8 cellular contexts compared by ENCODE assay signal in the genomic region with DNA sequence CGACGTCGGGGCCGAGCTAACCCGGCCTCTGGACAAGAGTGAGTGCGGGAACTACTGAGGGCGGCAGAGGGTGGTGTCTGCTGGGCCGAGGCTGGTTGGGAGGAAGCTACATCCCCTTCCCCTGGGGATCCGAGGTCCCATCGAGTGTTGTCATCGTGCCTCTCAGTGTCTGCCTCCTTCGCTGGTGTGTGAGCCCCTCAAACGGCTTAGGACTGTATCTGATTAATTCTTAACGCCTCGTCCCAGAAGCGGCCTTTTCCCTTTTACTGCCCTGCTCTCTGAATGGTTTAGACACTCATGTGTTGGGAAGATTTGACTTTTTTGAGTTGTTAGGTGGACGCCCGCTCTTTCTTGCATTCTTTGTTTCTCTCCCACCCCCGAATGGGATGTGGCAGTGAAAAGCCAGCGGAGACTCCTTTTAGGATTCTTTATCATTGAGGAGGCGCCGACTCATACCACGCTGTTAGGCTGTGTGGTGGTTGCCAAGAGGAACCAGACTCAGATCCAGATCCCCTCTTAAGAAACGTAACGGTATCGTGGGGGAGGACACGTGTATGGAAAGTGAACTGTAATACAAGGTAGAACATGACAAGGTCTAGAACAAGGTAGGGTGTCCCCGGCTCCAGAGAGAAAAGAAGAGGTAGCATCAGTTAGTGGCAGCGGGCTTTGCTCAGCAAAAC. TPM values are rescaled to one million over a fixed set of nuclear protein-coding genes. Genes with fewer than 3 reads are reported as not detected.
A peak's percentile ranks its signal among the peaks of the same experiment; 100 is the strongest.
DNase-seq lines count a peak whose midpoint lies in the region; TF ChIP-seq lines count a peak whose summit lies in the region.

No MANE protein-coding gene starts in this region.

- H3K4me1 ChIP-seq in Loucy (ENCODE audit: insufficient read depth, low read length, poor library complexity, severe bottlenecking), result peaks cover 14% of the 10 kb centered on the region
- no peaks in the 10 kb centered on the region for H3K4me1 ChIP-seq in iPS DF 6.9 (ENCODE audit: control insufficient read depth, insufficient read depth, low read length)

- H4K20me1 ChIP-seq in Loucy (ENCODE audit: insufficient read depth, low read length, poor library complexity, severe bottlenecking), result peaks cover 15% of the 10 kb centered on the region

- WGBS in iPS DF 6.9 (ENCODE audit: insufficient coverage, insufficient read length), result no CpG with 5 or more reads among the region's 29 CpGs

- TF ChIP-seq CTCF in Loucy (conservative IDR thresholded peaks at IDR 0.05; ENCODE audit: low read length), result no peak

- H3K36me3 Mint-ChIP-seq in activated naive CD8-positive, alpha-beta T cell treated with anti-CD3 and anti-CD28 coated beads for 36 hours, result peaks cover 6% of the 10 kb centered on the region

- H3K9ac ChIP-seq in Loucy (ENCODE audit: low read depth, low read length, poor library complexity, severe bottlenecking), result peak overlapping the region; percentile 88

- H3K4me2 ChIP-seq in Loucy (ENCODE audit: low read depth, low read length, poor library complexity, severe bottlenecking), result peak overlapping the region; percentile 89

- H3K27me3 ChIP-seq in Loucy (ENCODE audit: insufficient read depth, low read length, poor library complexity, severe bottlenecking), result no peaks in the 10 kb centered on the region
- H3K27me3 ChIP-seq in iPS DF 6.9 (ENCODE audit: control insufficient read depth, insufficient read depth, low read length), result no peaks in the 10 kb centered on the region

- no peaks in the 10 kb centered on the region for H3K27me3 Mint-ChIP-seq in activated naive CD8-positive, alpha-beta T cell treated with anti-CD3 and anti-CD28 coated beads for 36 hours

- no peak overlapping the region for H3K27ac ChIP-seq in iPS DF 6.9 (ENCODE audit: low read length)

- H3K9me3 ChIP-seq in Loucy (ENCODE audit: insufficient read depth, low read depth, low read length) (no peaks in the 10 kb centered on the region), iPS DF 6.9 (ENCODE audit: control insufficient read depth, insufficient read depth, low read length) (no peaks in the 10 kb centered on the region)

- no peaks in the 10 kb centered on the region for H3K9me3 Mint-ChIP-seq in activated naive CD8-positive, alpha-beta T cell treated with anti-CD3 and anti-CD28 coated beads for 36 hours

- H3K4me3 ChIP-seq in Loucy (ENCODE audit: low read length, poor library complexity, severe bottlenecking) (peak overlapping the region; percentile 91), iPS DF 6.9 (ENCODE audit: low read length) (peak overlapping the region; percentile 99)

- peak overlapping the region; percentile 92 for H3K4me3 Mint-ChIP-seq in activated naive CD8-positive, alpha-beta T cell treated with anti-CD3 and anti-CD28 coated beads for 36 hours

- H3K9me2 ChIP-seq in Loucy (replicated peaks; ENCODE audit: low read depth, low read length), result no peaks in the 10 kb centered on the region

- H3F3A ChIP-seq in Loucy (ENCODE audit: low read depth), result no peaks in the 10 kb centered on the region

- H3K79me2 ChIP-seq in Loucy (ENCODE audit: insufficient read depth, low read length), result peaks cover 48% of the 10 kb centered on the region

- H3K36me3 ChIP-seq in Loucy (ENCODE audit: insufficient read depth, low read length) (peaks cover under 1% of the 10 kb centered on the region; the same call in 1 of the 2 replicates), iPS DF 6.9 (ENCODE audit: control insufficient read depth, insufficient read depth, low read length) (peaks cover 4% of the 10 kb centered on the region; the same call in 1 of the 2 replicates)

- H2AFZ ChIP-seq in Loucy (ENCODE audit: low read length), result peak overlapping the region; percentile 91

- H3K4me1 Mint-ChIP-seq in activated naive CD8-positive, alpha-beta T cell treated with anti-CD3 and anti-CD28 coated beads for 36 hours, result peaks cover 43% of the 10 kb centered on the region

- DNase-seq in NCI-H82 (lab: John Stamatoyannopoulos, UW) (peak; percentile 35), NCI-H82 treated with DMSO at 0.1 percent for 48 hours (lab: John Stamatoyannopoulos, UW; ENCODE audit: unreplicated experiment) (no peak), iPS DF 6.9 (ENCODE audit: low read depth, low spot score) (no peak), foreskin melanocyte (no peak), DMS153 treated with DMSO at 0.1 percent for 48 hours (lab: John Stamatoyannopoulos, UW; ENCODE audit: unreplicated experiment) (no peak)
- peak; percentile 26 for DNase-seq in activated naive CD8-positive, alpha-beta T cell treated with anti-CD3 and anti-CD28 coated beads for 36 hours
- peak; percentile 38 for DNase-seq in stimulated activated CD4-positive, alpha-beta T cell treated with anti-CD3 and anti-CD28 coated beads, Interleukin-4, amount 100 ng/mL, for 24 hours

- H3K27ac Mint-ChIP-seq in activated naive CD8-positive, alpha-beta T cell treated with anti-CD3 and anti-CD28 coated beads for 36 hours, result peak overlapping the region; percentile 100

RNA-seq across cellular contexts. Expression of a gene that starts 0.6 kb away (rescaled TPM):
- 10 to 100 TPM; 55.6 to 56.6 TPM for total RNA-seq in activated naive CD8-positive, alpha-beta T cell treated with anti-CD3 and anti-CD28 coated beads for 36 hours

RNA-seq across cellular contexts. Expression of a gene that starts 39.5 kb away (rescaled TPM):
- under 1 TPM in 1 of 2 experiments, not detected in 1; 0.28 TPM for total RNA-seq in activated naive CD8-positive, alpha-beta T cell treated with anti-CD3 and anti-CD28 coated beads for 36 hours

RNA-seq across cellular contexts. Expression of a gene that starts 56.7 kb away (rescaled TPM):
- 10 to 100 TPM; 38.9 to 39.5 TPM for total RNA-seq in activated naive CD8-positive, alpha-beta T cell treated with anti-CD3 and anti-CD28 coated beads for 36 hours

Comparison
In these comparisons a context has a peak if more than half of its experiments do, and no peak if none do; other contexts are left out.
1. DNase-seq: peak in NCI-H82 (single experiment), activated naive CD8-positive, alpha-beta T cell treated with anti-CD3 and anti-CD28 coated beads for 36 hours (single experiment) and stimulated activated CD4-positive, alpha-beta T cell treated with anti-CD3 and anti-CD28 coated beads, Interleukin-4, amount 100 ng/mL, for 24 hours (single experiment); none in NCI-H82 treated with DMSO at 0.1 percent for 48 hours (single experiment), iPS DF 6.9 (single experiment), foreskin melanocyte (single experiment) and DMS153 treated with DMSO at 0.1 percent for 48 hours (single experiment).